Comparison of ENCODE assay signal across 18 cellular contexts in the genomic region with DNA sequence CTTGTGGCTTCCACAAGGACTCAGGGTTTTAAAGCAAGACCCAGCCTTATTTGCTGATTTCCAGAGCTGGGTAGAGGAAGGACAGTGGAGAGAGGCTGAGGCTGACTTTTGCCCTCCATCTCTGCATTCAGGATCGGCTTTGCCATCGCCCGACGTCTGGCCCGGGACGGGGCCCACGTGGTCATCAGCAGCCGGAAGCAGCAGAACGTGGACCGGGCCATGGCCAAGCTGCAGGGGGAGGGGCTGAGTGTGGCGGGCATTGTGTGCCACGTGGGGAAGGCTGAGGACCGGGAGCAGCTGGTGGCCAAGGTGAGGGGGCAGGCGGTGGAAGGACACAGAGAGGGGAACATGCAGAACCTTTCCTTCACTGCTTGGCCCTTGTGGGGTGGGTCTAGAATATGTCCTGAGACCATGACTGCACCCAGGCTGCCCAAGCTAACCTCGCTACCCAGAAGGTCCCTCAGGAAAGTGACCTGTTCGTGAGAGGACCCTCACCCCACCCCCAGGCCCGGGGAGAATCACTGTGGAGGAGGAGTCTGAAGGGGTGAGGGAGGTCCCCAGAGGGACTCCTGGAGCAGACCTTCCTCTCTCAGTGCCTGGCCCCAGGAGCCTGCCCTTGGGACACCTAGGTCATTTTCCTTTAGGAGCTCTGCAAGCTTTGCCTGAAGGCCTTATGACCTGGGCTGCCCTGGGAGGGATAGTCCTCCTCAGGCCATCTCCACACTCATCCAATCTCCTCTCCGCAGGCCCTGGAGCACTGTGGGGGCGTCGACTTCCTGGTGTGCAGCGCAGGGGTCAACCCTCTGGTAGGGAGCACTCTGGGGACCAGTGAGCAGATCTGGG. TPM values are rescaled to one million over a fixed set of nuclear protein-coding genes. Genes with fewer than 3 reads are reported as not detected.
DNase-seq lines count a peak whose midpoint lies in the region; ATAC-seq, FAIRE-seq and TF ChIP-seq lines count a peak whose summit lies in the region.
"Had no signal": no experiment of that assay in that cellular context is flagged by ENCODE, and none has a peak within 500 bp of the region (broad histone marks: within the 10 kb centered on the region; RNA-seq: fewer than 3 reads in every experiment).

No MANE protein-coding gene starts in this region.

- CTCF ChIA-PET in mammary epithelial cell (lab: Charles Lee; ENCODE audit: low non-redundant PET) (no interaction called here), H1 (lab: Charles Lee; ENCODE audit: partially characterized antibody) (interaction anchor here (1.4 to 3.8 kb wide), 2 partner anchors 7 to 27 kb away, joined by 5 to 47 read pairs; no protein-coding TSS in a partner anchor)

- no TSS peak for BruUV-seq in mammary epithelial cell (replicated peaks; lab: Mats Ljungman, UMichigan)

- intact Hi-C loops in breast epithelium (cut with DNase I; ENCODE audit: low total_unique reads) = no loop called here
- intact Hi-C loops in mammary epithelial cell (cut with micrococcal nuclease) = no loop called here
- intact Hi-C loops in prostate gland (cut with DNase I) = no loop called here

- dilution Hi-C loops in mammary epithelial cell (cut with HindIII; ENCODE audit: low sequenced_read_pairs) = loop anchor here (5.0 kb wide), 1 partner anchor 42 kb away; no protein-coding TSS in a partner anchor

- no peak overlapping the region for H3K56ac ChIP-seq in H1 (replicated peaks; ENCODE audit: insufficient read length, low read depth, low read length)

- FAIRE-seq in H1 (lab: Jason Lieb, UNC) = no peak

- H3K4me2 ChIP-seq in mammary epithelial cell (ENCODE audit: insufficient read depth, low read depth, low read length) (no peak overlapping the region), H1 (ENCODE audit: insufficient read depth in 1 of 2, low read depth in 2 of 2, low read length in 2 of 2) (no peak overlapping the region), smooth muscle cell (no peak overlapping the region)
- H3K4me2 ChIP-seq: BLaER1 treated with 17β-estradiol and CSF1 and Interleukin-3, amounts not matched to agents 10 nM and 100 nM had no signal

- H3K4ac ChIP-seq in H1 (replicated peaks; ENCODE audit: insufficient read length, low read depth, low read length) = no peak overlapping the region

- H2BK20ac ChIP-seq in H1 (ENCODE audit: low read length) = no peak overlapping the region

- H3K79me2 ChIP-seq in mammary epithelial cell (ENCODE audit: insufficient read depth, low read length) (no peaks in the 10 kb centered on the region), H1 (ENCODE audit: control insufficient read depth in 1 of 2, insufficient read depth in 2 of 2, low read length in 2 of 2) (no peaks in the 10 kb centered on the region), smooth muscle cell (ENCODE audit: low read depth) (no peaks in the 10 kb centered on the region)

- POLR2A ChIA-PET in H1 (lab: Charles Lee; ENCODE audit: partially characterized antibody) = no interaction called here

- H2BK120ac ChIP-seq in H1 (replicated peaks; ENCODE audit: low read depth, low read length) = no peak overlapping the region

- no peaks in the 10 kb centered on the region for H3K9me3 ChIP-seq in breast epithelium
- no peaks in the 10 kb centered on the region for H3K9me3 ChIP-seq in mammary epithelial cell (replicated peaks; ENCODE audit: insufficient read depth, low read length)
- H3K9me3 ChIP-seq in H1 (ENCODE audit: insufficient read depth in 2 of 2, low read depth in 1 of 2, low read length in 1 of 2) = peaks cover 2 to 3% of the 10 kb centered on the region in 2 experiments; a peak in 2 of 4 replicates
- H3K9me3 ChIP-seq in prostate gland = no peaks in the 10 kb centered on the region
- no peaks in the 10 kb centered on the region for H3K9me3 ChIP-seq in smooth muscle cell (replicated peaks; ENCODE audit: low read depth)

- no peaks in the 10 kb centered on the region for H3K23me2 ChIP-seq in H1 (ENCODE audit: low read depth, low read length)

- no peak for ATAC-seq in GM19463 (IDR thresholded peaks at IDR 0.05; ENCODE audit: unreplicated experiment)
- ATAC-seq: PC-3, Right ventricle myocardium inferior had no signal

- H2BK5ac ChIP-seq in H1 (ENCODE audit: low read depth, low read length) = no peak overlapping the region

- H3K27me3 ChIP-seq in breast epithelium = no peaks in the 10 kb centered on the region
- H3K27me3 ChIP-seq in mammary epithelial cell (ENCODE audit: insufficient read depth, low read length) = no peaks in the 10 kb centered on the region
- H3K27me3 ChIP-seq in H1 (replicated peaks in 1 of 4; ENCODE audit: control insufficient read depth in 3 of 4, extremely low read depth in 1 of 4, insufficient read depth in 3 of 4, low read length in 3 of 4) = no peaks in the 10 kb centered on the region
- no peaks in the 10 kb centered on the region for H3K27me3 ChIP-seq in prostate gland (replicated peaks; ENCODE audit: insufficient read depth)
- no peaks in the 10 kb centered on the region for H3K27me3 ChIP-seq in smooth muscle cell (ENCODE audit: low read depth)
- H3K27me3 ChIP-seq: BLaER1 treated with 17β-estradiol and CSF1 and Interleukin-3, amounts not matched to agents 10 nM and 100 nM had no signal

- 0 out of 2 replicates have a peak overlapping the region, but pooled peaks have one; percentile 7 for H2BK12ac ChIP-seq in H1 (ENCODE audit: low read depth, low read length)

- H2AK5ac ChIP-seq in H1 (ENCODE audit: low read depth, low read length) = no peak overlapping the region

- DNase-seq in breast epithelium (ENCODE audit: low spot score in 2 of 2) (peak in 1 of 2 donors; percentile 15), mammary epithelial cell (no peak), H1 (ENCODE audit: low read depth in 1 of 2, low spot score in 2 of 2) (no peak), prostate gland (ENCODE audit: low spot score) (no peak), substantia nigra (lab: John Stamatoyannopoulos, UW) (no peak), smooth muscle cell (lab: John Stamatoyannopoulos, UW; ENCODE audit: unreplicated experiment) (no peak), NCI-H146 (lab: John Stamatoyannopoulos, UW) (no peak)
- DNase-seq: DMS 273 treated with DMSO at 0.1 percent for 48 hours, Karpas-422, NCI-H1105 treated with DMSO at 0.1 percent for 48 hours, NCI-H187 treated with DMSO at 0.1 percent for 48 hours, NCI-H446, PC-3 had no signal

- H3K18ac ChIP-seq in H1 (ENCODE audit: extremely low read depth, low read length) = no peak overlapping the region; the same call in 1 of the 2 replicates

- H3K23ac ChIP-seq in H1 (ENCODE audit: insufficient read length) = no peak overlapping the region

- H3K79me1 ChIP-seq in H1 (ENCODE audit: low read depth, low read length) = no peaks in the 10 kb centered on the region

- H3K36me3 ChIP-seq in breast epithelium (no peaks in the 10 kb centered on the region), mammary epithelial cell (ENCODE audit: insufficient read depth, low read length) (no peaks in the 10 kb centered on the region), H1 (ENCODE audit: control insufficient read depth in 2 of 4, insufficient read depth in 4 of 4, low read length in 3 of 4) (no peaks in the 10 kb centered on the region), prostate gland (no peaks in the 10 kb centered on the region), smooth muscle cell (ENCODE audit: low read depth) (no peaks in the 10 kb centered on the region)
- H3K36me3 ChIP-seq: BLaER1 treated with 17β-estradiol and CSF1 and Interleukin-3, amounts not matched to agents 10 nM and 100 nM had no signal

- H4K91ac ChIP-seq in H1 (replicated peaks; ENCODE audit: insufficient read length, low read length) = no peak overlapping the region

- TF ChIP-seq RAD21 in H1 (IDR thresholded peaks at IDR 0.05 in 1 of 2, conservative IDR thresholded peaks at IDR 0.05 in 1 of 2; ENCODE audit: low read depth in 2 of 2, low read length in 2 of 2) = no peak

- H4K5ac ChIP-seq in H1 (ENCODE audit: insufficient read length, low read depth, low read length) = no peak overlapping the region

- no peak overlapping the region for H2BK15ac ChIP-seq in H1 (ENCODE audit: low read length)

- no peak for TF ChIP-seq CTCF in breast epithelium (IDR thresholded peaks at IDR 0.05)
- no peak for TF ChIP-seq CTCF in mammary epithelial cell (conservative IDR thresholded peaks at IDR 0.05 in 1 of 2, IDR thresholded peaks at IDR 0.05 in 1 of 2; ENCODE audit: extremely low read depth in 1 of 2, insufficient read depth in 1 of 2, low read depth in 1 of 2, low read length in 2 of 2)
- TF ChIP-seq CTCF in H1 (IDR thresholded peaks at IDR 0.05; ENCODE audit: control extremely low read depth in 1 of 3, insufficient read depth in 1 of 3, low read depth in 1 of 3, low read length in 3 of 3) = no peak
- no peak for TF ChIP-seq CTCF in prostate gland (IDR thresholded peaks at IDR 0.05)
- TF ChIP-seq CTCF in smooth muscle cell (IDR thresholded peaks at IDR 0.05; ENCODE audit: borderline replicate concordance, insufficient read depth, poor library complexity, severe bottlenecking) = no peak

- no peaks in the 10 kb centered on the region for H3K4me1 ChIP-seq in breast epithelium
- H3K4me1 ChIP-seq in mammary epithelial cell (ENCODE audit: insufficient read depth, low read length) = no peaks in the 10 kb centered on the region
- H3K4me1 ChIP-seq in H1 (replicated peaks in 1 of 4; ENCODE audit: control insufficient read depth in 3 of 4, insufficient read depth in 4 of 4, low read length in 3 of 4) = peaks cover 2 to 6% (median 2%) of the 10 kb centered on the region in 4 experiments; a peak in 5 of 7 replicates
- H3K4me1 ChIP-seq in prostate gland (replicated peaks) = no peaks in the 10 kb centered on the region
- H3K4me1 ChIP-seq in smooth muscle cell (ENCODE audit: low read depth) = no peaks in the 10 kb centered on the region

- no peak for TF ChIP-seq POLR2A in breast epithelium (IDR thresholded peaks at IDR 0.05)
- no peak for TF ChIP-seq POLR2A in H1 (IDR thresholded peaks at IDR 0.05; ENCODE audit: control extremely low read depth in 1 of 2, low read depth in 2 of 2, low read length in 2 of 2)
- no peak for TF ChIP-seq POLR2A in prostate gland (IDR thresholded peaks at IDR 0.05)

- in situ Hi-C loops in mammary epithelial cell (cut with MboI; ENCODE audit: low sequenced_read_pairs in 2 of 2) = no loop called here

- H3K27ac ChIP-seq in breast epithelium (peak overlapping the region; percentile 26 to 75), mammary epithelial cell (ENCODE audit: insufficient read depth, low read depth, low read length) (no peak overlapping the region), H1 (ENCODE audit: low read depth, low read length) (no peak overlapping the region), prostate gland (peak overlapping the region; percentile 11 to 12), substantia nigra (ENCODE audit: low read depth, low read length, poor library complexity, severe bottlenecking) (no peak overlapping the region), smooth muscle cell (ENCODE audit: low read depth) (no peak overlapping the region)
- H3K27ac ChIP-seq: 22Rv1; BLaER1 treated with 17β-estradiol and CSF1 and Interleukin-3, amounts not matched to agents 10 nM and 100 nM; SK-N-MC had no signal

- WGBS in mammary epithelial cell (ENCODE audit: low coverage, missing lambda C conversion rate) = 96% methylated on average over 12 of the region's 21 CpGs
- 93% methylated on average over 21 of the region's 21 CpGs; no CpG with 5 or more reads in 1 of the 2 experiments for WGBS in H1 (ENCODE audit: extremely low coverage in 1 of 2, insufficient coverage in 1 of 2, insufficient read length in 1 of 2, insufficient replicate concordance in 2 of 2, low coverage in 1 of 2, low lambda C conversion rate in 2 of 2, missing lambda C conversion rate in 1 of 2), 2 experiments
- WGBS in prostate gland = 93% methylated on average over 21 of the region's 21 CpGs
- 84% methylated on average over 21 of the region's 21 CpGs for WGBS in smooth muscle cell (ENCODE audit: low lambda C conversion rate)

- H3F3A ChIP-seq in smooth muscle cell (ENCODE audit: low read depth) = no peaks in the 10 kb centered on the region

- no peaks in the 10 kb centered on the region for H4K20me1 ChIP-seq in mammary epithelial cell (ENCODE audit: insufficient read depth, low read length)
- H4K20me1 ChIP-seq in H1 (replicated peaks in 1 of 2; ENCODE audit: control insufficient read depth in 1 of 2, insufficient read depth in 2 of 2, low read length in 2 of 2) = no peaks in the 10 kb centered on the region
- H4K20me1 ChIP-seq in smooth muscle cell (ENCODE audit: low read depth) = no peaks in the 10 kb centered on the region
- H4K20me1 ChIP-seq: BLaER1 treated with 17β-estradiol and CSF1 and Interleukin-3, amounts not matched to agents 10 nM and 100 nM had no signal

- peak overlapping the region; percentile 62 for H4K8ac ChIP-seq in H1 (ENCODE audit: extremely low read depth, insufficient read depth, low read length)

- no peak for TF ChIP-seq EP300 in H1 (IDR thresholded peaks at IDR 0.05; ENCODE audit: borderline replicate concordance in 1 of 2, low read depth in 2 of 2, low read length in 2 of 2)

- H3K9ac ChIP-seq in mammary epithelial cell (ENCODE audit: insufficient read depth, low read length) (no peak overlapping the region), H1 (replicated peaks in 1 of 4; ENCODE audit: extremely low read depth in 1 of 4, low read depth in 3 of 4, low read length in 3 of 4) (no peak overlapping the region), smooth muscle cell (ENCODE audit: low read depth) (no peak overlapping the region)
- H3K9ac ChIP-seq: BLaER1 treated with 17β-estradiol and CSF1 and Interleukin-3, amounts not matched to agents 10 nM and 100 nM had no signal

- H3K4me3 ChIP-seq in breast epithelium (no peak overlapping the region), mammary epithelial cell (replicated peaks in 1 of 3; ENCODE audit: insufficient read depth in 1 of 3, low read depth in 2 of 3, low read length in 3 of 3) (no peak overlapping the region), H1 (ENCODE audit: extremely low read depth in 1 of 4, insufficient read depth in 2 of 4, low read depth in 3 of 4, low read length in 4 of 4) (no peak overlapping the region), prostate gland (no peak overlapping the region), smooth muscle cell (no peak overlapping the region)
- H3K4me3 ChIP-seq: BLaER1 treated with 17β-estradiol and CSF1 and Interleukin-3, amounts not matched to agents 10 nM and 100 nM; SK-N-MC had no signal

- no peak overlapping the region for H2AFZ ChIP-seq in mammary epithelial cell (ENCODE audit: low read depth, low read length)
- H2AFZ ChIP-seq in H1 (ENCODE audit: low read length) = no peak overlapping the region
- no peak overlapping the region for H2AFZ ChIP-seq in smooth muscle cell (ENCODE audit: low read depth)

- H3K14ac ChIP-seq in H1 (ENCODE audit: insufficient read length) = no peak overlapping the region

RNA-seq across cellular contexts. Expression of a gene that starts 3.1 kb away (rescaled TPM):
- total RNA-seq in breast epithelium (1 to 10 TPM in 2 of 3 donors, not detected in 1; 4.6 to 9.4 TPM), mammary epithelial cell (under 1 TPM in 1 of 2 donors, not detected in 1; 0.89 TPM), prostate gland (1 to 10 TPM; 1.2 to 5.9 TPM), smooth muscle cell (0.36 and 3.7 TPM in 2 replicates)
- polyA plus RNA-seq in mammary epithelial cell (0.46 TPM), H1 (2011; rRNA removed) (3.5 and 4.4 TPM in 2 replicates), smooth muscle cell (1.4 and 3.9 TPM in 2 replicates)
- polyA minus RNA-seq in mammary epithelial cell = not detected
- 0.44 and 1.1 TPM in 2 replicates for total RNA-seq in H1 (2021; fragmentation: NEBNext Ultra II Directional; extraction: Animal tissue kit (Norgen Biotek cat#: 25700))
- polyA plus RNA-seq in H1 (2011; cell fraction: cytosol; rRNA removed) = 6.2 TPM
- 5.7 TPM for polyA plus RNA-seq in H1 (2011; cell fraction: nucleus; rRNA removed)
- polyA plus RNA-seq in H1 (2012, experiment 1 of 2) = 0.91 to 2.7 TPM (median 1.8 TPM) in 4 replicates
- polyA plus RNA-seq in H1 (2012, experiment 2 of 2) = 0.72 TPM
- 1.5 TPM for polyA plus RNA-seq in H1 (2013, experiment 1 of 2)
- polyA plus RNA-seq in H1 (2013, experiment 2 of 2) = 1.2 TPM
- 4.0 and 4.9 TPM in 2 replicates for polyA minus RNA-seq in H1 (2011; rRNA and poly(A)+ RNA removed)
- 0.81 TPM for polyA minus RNA-seq in H1 (2011; cell fraction: cytosol; rRNA and poly(A)+ RNA removed)
- polyA minus RNA-seq in H1 (2011; cell fraction: nucleus; rRNA and poly(A)+ RNA removed) = 7.5 TPM
- total RNA-seq: Right ventricle myocardium inferior had no signal

Comparison
In these comparisons a context has a peak if more than half of its experiments do, and no peak if none do; other contexts are left out.
1. H3K27ac ChIP-seq: peak in breast epithelium (2 of 2) and prostate gland (2 of 2); none in mammary epithelial cell (single experiment), H1 (single experiment), substantia nigra (single experiment) and smooth muscle cell (single experiment).